21 cellular contexts compared by ENCODE assay signal in genomic region chr16:88753191-88753590, GRCh38. TPM values are rescaled to one million over a fixed set of nuclear protein-coding genes. Genes with fewer than 3 reads are reported as not detected.
DNase-seq lines count a peak whose midpoint lies in the region; ATAC-seq, FAIRE-seq and TF ChIP-seq lines count a peak whose summit lies in the region.
"Had no signal": no experiment of that assay in that cellular context is flagged by ENCODE, and none has a peak within 500 bp of the region (broad histone marks: within the 10 kb centered on the region; RNA-seq: fewer than 3 reads in every experiment).

No MANE protein-coding gene starts in this region.

- BruUV-seq in HepG2 (replicated peaks; lab: Mats Ljungman, UMichigan), result no TSS peak
- no TSS peak for BruUV-seq in OCI-LY7 (replicated peaks; lab: Mats Ljungman, UMichigan)

- TF ChIP-seq CTCF in HepG2 (CRISPR knock-in tag; IDR thresholded peaks at IDR 0.05) (peak; percentile 28), right lobe of liver (IDR thresholded peaks at IDR 0.05) (no peak), OCI-LY7 (conservative IDR thresholded peaks at IDR 0.05; ENCODE audit: low read length) (peak; percentile 45), esophagus muscularis mucosa (IDR thresholded peaks at IDR 0.05) (no peak)

- no peak overlapping the region for H2AFZ ChIP-seq in HepG2 (ENCODE audit: low read length)
- no peak overlapping the region for H2AFZ ChIP-seq in OCI-LY7 (ENCODE audit: low read length)

- H3K79me2 ChIP-seq in HepG2 (ENCODE audit: insufficient read depth, low read length), result peaks cover 13% of the 10 kb centered on the region
- no peaks in the 10 kb centered on the region for H3K79me2 ChIP-seq in OCI-LY7 (ENCODE audit: insufficient read depth, low read depth, low read length)

- H3K9me3 ChIP-seq in HepG2 (ENCODE audit: low read length) (no peaks in the 10 kb centered on the region), right lobe of liver (no peaks in the 10 kb centered on the region), OCI-LY7 (ENCODE audit: low read length) (no peaks in the 10 kb centered on the region), esophagus muscularis mucosa (no peaks in the 10 kb centered on the region)
- H3K9me3 ChIP-seq: Peyer's patch had no signal

- H3K36me3 Mint-ChIP-seq in activated naive CD4-positive, alpha-beta T cell treated with anti-CD3 and anti-CD28 coated beads for 36 hours (ENCODE audit: low read depth), result no peaks in the 10 kb centered on the region

- H3K27ac ChIP-seq in HepG2 (ENCODE audit: extremely low read length, insufficient read depth, low read length) (no peak overlapping the region), right lobe of liver (no peak overlapping the region), OCI-LY7 (ENCODE audit: low read depth, low read length, poor library complexity, severe bottlenecking) (no peak overlapping the region), esophagus muscularis mucosa (replicated peaks in 1 of 4) (peak overlapping the region in 3 of 4 donors; percentile 49 to 94 (median 74))
- H3K27ac ChIP-seq: SK-N-MC had no signal

- FAIRE-seq in HepG2 (lab: Jason Lieb, UNC), result no peak
- FAIRE-seq: A204.1, GM19239 had no signal

- H4K20me1 ChIP-seq in HepG2 (ENCODE audit: insufficient read depth, low read length) (no peaks in the 10 kb centered on the region), OCI-LY7 (ENCODE audit: insufficient read depth, low read length) (no peaks in the 10 kb centered on the region; the same call in 1 of the 2 replicates)

- intact Hi-C loops in HepG2 (cut with micrococcal nuclease; ENCODE audit: unreplicated experiment), result no loop called here
- intact Hi-C loops in right lobe of liver (cut with DNase I), result no loop called here
- intact Hi-C loops in OCI-LY7 (cut with micrococcal nuclease; ENCODE audit: unreplicated experiment), result no loop called here
- intact Hi-C loops in esophagus muscularis mucosa (cut with DNase I), result no loop called here
- intact Hi-C loops in activated naive CD4-positive, alpha-beta T cell treated with anti-CD3 and anti-CD28 coated beads for 36 hours (cut with micrococcal nuclease), result no loop called here

- TF ChIP-seq RAD21 in HepG2 (CRISPR knock-in tag; IDR thresholded peaks at IDR 0.05), result no peak

- no peaks in the 10 kb centered on the region for H3K27me3 ChIP-seq in HepG2 (ENCODE audit: control insufficient read depth in 1 of 2, insufficient read depth in 2 of 2, low read length in 2 of 2)
- no peaks in the 10 kb centered on the region for H3K27me3 ChIP-seq in right lobe of liver
- no peaks in the 10 kb centered on the region for H3K27me3 ChIP-seq in esophagus muscularis mucosa
- H3K27me3 ChIP-seq: Peyer's patch had no signal

- TF ChIP-seq POLR2A in HepG2 (IDR thresholded peaks at IDR 0.05; ENCODE audit: insufficient read depth in 1 of 2, low read depth in 2 of 2, low read length in 2 of 2) (no peak), right lobe of liver (IDR thresholded peaks at IDR 0.05) (no peak), esophagus muscularis mucosa (IDR thresholded peaks at IDR 0.05; ENCODE audit: low read depth) (no peak)

- no peaks in the 10 kb centered on the region for H3K4me1 ChIP-seq in HepG2 (ENCODE audit: insufficient read depth, low read length)
- H3K4me1 ChIP-seq in right lobe of liver, result peaks cover 0 to under 1% (median 0%) of the 10 kb centered on the region in 4 donors
- H3K4me1 ChIP-seq in OCI-LY7 (ENCODE audit: insufficient read depth, low read length, poor library complexity, severe bottlenecking), result peaks cover 2% of the 10 kb centered on the region
- peaks cover 15 to 74% (median 56%) of the 10 kb centered on the region in 4 donors for H3K4me1 ChIP-seq in esophagus muscularis mucosa
- H3K4me1 ChIP-seq: Peyer's patch had no signal

- no peaks in the 10 kb centered on the region for H3K9me2 ChIP-seq in OCI-LY7 (ENCODE audit: insufficient read depth, low read length)

- no peak overlapping the region for H3K4me3 Mint-ChIP-seq in activated naive CD4-positive, alpha-beta T cell treated with anti-CD3 and anti-CD28 coated beads for 36 hours

- ATAC-seq in HepG2, result no peak
- no peak for ATAC-seq in right lobe of liver
- ATAC-seq: HCT116 had no signal

- H3K9me3 Mint-ChIP-seq in activated naive CD4-positive, alpha-beta T cell treated with anti-CD3 and anti-CD28 coated beads for 36 hours, result no peaks in the 10 kb centered on the region

- no peak overlapping the region for H3K9ac ChIP-seq in HepG2 (ENCODE audit: insufficient read depth, low read depth, low read length)

- DNase-seq in HepG2 (ENCODE audit: low spot score) (no peak), right lobe of liver (no peak), OCI-LY7 (ENCODE audit: low spot score) (no peak), esophagus muscularis mucosa (ENCODE audit: extremely low spot score) (no peak), hypothalamus (lab: John Stamatoyannopoulos, UW) (no peak), NCI-H2029 treated with DMSO at 0.1 percent for 48 hours (lab: John Stamatoyannopoulos, UW) (no peak)
- no peak for DNase-seq in activated naive CD4-positive, alpha-beta T cell treated with anti-CD3 and anti-CD28 coated beads for 36 hours
- DNase-seq in stimulated activated CD4-positive, alpha-beta T cell treated with anti-CD3 and anti-CD28 coated beads, Interleukin-4, amount 100 ng/mL, for 24 hours, result no peak
- DNase-seq: C1 segment of cervical spinal cord, GDM1, MV-4-11, NCI-H1417 treated with DMSO at 0.1 percent for 48 hours, NCI-H2081, NCI-H510A, NCI-H82, Peyer's patch, Right ventricle myocardium superior had no signal

- in situ Hi-C loops in HepG2 (cut with HindIII; ENCODE audit: extremely low pct_ligation_motif_present, low pct_unique_long_range_greater_than_20kb), result no loop called here

- H3K4me3 ChIP-seq in HepG2 (replicated peaks in 1 of 3; ENCODE audit: insufficient read depth in 1 of 3, low read depth in 2 of 3, low read length in 3 of 3) (no peak overlapping the region), right lobe of liver (no peak overlapping the region), OCI-LY7 (ENCODE audit: low read depth, low read length, poor library complexity, severe bottlenecking) (no peak overlapping the region), esophagus muscularis mucosa (no peak overlapping the region)
- H3K4me3 ChIP-seq: Peyer's patch, SK-N-MC had no signal

- TF ChIP-seq EP300 in HepG2 (IDR thresholded peaks at IDR 0.05; ENCODE audit: low read depth in 2 of 2, low read length in 2 of 2) (no peak), HepG2 (CRISPR knock-in tag; IDR thresholded peaks at IDR 0.05; ENCODE audit: borderline replicate concordance) (no peak), esophagus muscularis mucosa (IDR thresholded peaks at IDR 0.05) (no peak)

- H3K27ac Mint-ChIP-seq in activated naive CD4-positive, alpha-beta T cell treated with anti-CD3 and anti-CD28 coated beads for 36 hours, result no peak overlapping the region

- no peaks in the 10 kb centered on the region for H3K27me3 Mint-ChIP-seq in activated naive CD4-positive, alpha-beta T cell treated with anti-CD3 and anti-CD28 coated beads for 36 hours (ENCODE audit: low read depth)

- CTCF ChIA-PET in HepG2 (lab: Yijun Ruan, JAX; ENCODE audit: low intra/inter-chr PET ratio, low total read pairs), result no interaction called here
- CTCF ChIA-PET in OCI-LY7 (lab: Charles Lee; ENCODE audit: unreplicated experiment), result no interaction called here
- CTCF ChIA-PET in activated naive CD4-positive, alpha-beta T cell treated with anti-CD3 and anti-CD28 coated beads for 36 hours (lab: Charles Lee), result interaction anchor here (2.3 kb wide), 1 partner anchor 16 kb away, joined by 5 read pairs; no protein-coding TSS in a partner anchor

- H3K4me1 Mint-ChIP-seq in activated naive CD4-positive, alpha-beta T cell treated with anti-CD3 and anti-CD28 coated beads for 36 hours (ENCODE audit: low read depth), result peaks cover 2% of the 10 kb centered on the region

- 86% methylated on average over 8 of the region's 13 CpGs for WGBS in HepG2 (ENCODE audit: low lambda C conversion rate)
- WGBS in right lobe of liver (ENCODE audit: insufficient coverage, low coverage, low lambda C conversion rate, missing lambda C conversion rate), result 92% methylated on average over 5 of the region's 13 CpGs
- WGBS in esophagus muscularis mucosa, result 75% methylated on average over 5 of the region's 13 CpGs

- no peak overlapping the region for H3K4me2 ChIP-seq in HepG2 (ENCODE audit: low read depth, low read length)
- H3K4me2 ChIP-seq in OCI-LY7 (ENCODE audit: low read length), result no peak overlapping the region

- H3K36me3 ChIP-seq in HepG2 (replicated peaks in 1 of 2; ENCODE audit: control insufficient read depth in 1 of 2, insufficient read depth in 2 of 2, low read length in 2 of 2) (peaks cover 2 to 10% of the 10 kb centered on the region in 2 experiments; a peak in 3 of 5 replicates), right lobe of liver (no peaks in the 10 kb centered on the region), OCI-LY7 (ENCODE audit: insufficient read depth, low read length) (no peaks in the 10 kb centered on the region; the same call in 1 of the 2 replicates), esophagus muscularis mucosa (peaks cover 0 to 22% (median 6%) of the 10 kb centered on the region in 4 donors)
- H3K36me3 ChIP-seq: Peyer's patch had no signal

- POLR2A ChIA-PET in HepG2 (lab: Yijun Ruan, JAX) (no interaction called here), OCI-LY7 (lab: Charles Lee) (interaction anchor here (0.6 kb wide), 1 partner anchor 50 kb away, joined by 4 read pairs; no protein-coding TSS in a partner anchor)

RNA-seq across cellular contexts. Expression of gene PIEZO1, which starts 31.8 kb away (rescaled TPM):
- total RNA-seq in HepG2 (2016; rRNA removed; fragmentation: Illumina TruSeq; extraction: Trizol) (32.5 and 85.0 TPM in 2 replicates), right lobe of liver (10 to 100 TPM; 48.9 to 91.9 (median 64.4) TPM), OCI-LY7 (2022) (154 and 157 TPM in 2 replicates), esophagus muscularis mucosa (100 to 1,000 TPM; 140 to 298 (median 182) TPM)
- 42.1 and 42.4 TPM in 2 replicates for total RNA-seq in HepG2 (2016; cell fraction: cytosol; rRNA removed; fragmentation: Illumina TruSeq; extraction: Trizol; ENCODE audit: low read depth)
- total RNA-seq in HepG2 (2016; cell fraction: insoluble cytoplasmic fraction; rRNA removed; fragmentation: Illumina TruSeq; extraction: Trizol), result 27.7 and 89.8 TPM in 2 replicates
- 37.0 TPM in 2 replicates for total RNA-seq in HepG2 (2016; cell fraction: membrane; rRNA removed; fragmentation: Illumina TruSeq; extraction: Trizol)
- total RNA-seq in HepG2 (2016; cell fraction: nucleus; rRNA removed; fragmentation: Illumina TruSeq; extraction: Trizol), result 117 and 146 TPM in 2 replicates
- polyA plus RNA-seq in HepG2 (2011; rRNA removed), result 67.9 and 93.5 TPM in 2 replicates
- polyA plus RNA-seq in HepG2 (2011; cell fraction: cytosol; rRNA removed), result 42.8 and 69.2 TPM in 2 replicates
- polyA plus RNA-seq in HepG2 (2011; cell fraction: nucleus; rRNA removed), result 643 and 860 TPM in 2 replicates
- 52.4 and 78.3 TPM in 2 replicates for polyA plus RNA-seq in HepG2 (2012)
- polyA plus RNA-seq in HepG2 (2016; cell fraction: cytosol; fragmentation: Illumina TruSeq; extraction: Trizol; ENCODE audit: low read depth), result 12.7 and 13.6 TPM in 2 replicates
- polyA plus RNA-seq in HepG2 (2016; cell fraction: insoluble cytoplasmic fraction; fragmentation: Illumina TruSeq; extraction: Trizol; ENCODE audit: low read depth), result 33.4 and 36.7 TPM in 2 replicates
- polyA plus RNA-seq in HepG2 (2016; cell fraction: membrane; fragmentation: Illumina TruSeq; extraction: Trizol; ENCODE audit: low read depth), result 20.6 and 22.7 TPM in 2 replicates
- 296 and 336 TPM in 2 replicates for polyA plus RNA-seq in HepG2 (2016; cell fraction: nucleus; fragmentation: Illumina TruSeq; extraction: Trizol; ENCODE audit: insufficient read depth, low read depth)
- polyA minus RNA-seq in HepG2 (2011; rRNA and poly(A)+ RNA removed; ENCODE audit: low replicate concordance), result 101 and 184 TPM in 2 replicates
- 44.8 and 52.9 TPM in 2 replicates for polyA minus RNA-seq in HepG2 (2011; cell fraction: cytosol; rRNA and poly(A)+ RNA removed)
- polyA minus RNA-seq in HepG2 (2011; cell fraction: nucleus; rRNA and poly(A)+ RNA removed), result 89.5 and 109 TPM in 2 replicates
- 123 and 144 TPM in 2 replicates for total RNA-seq in OCI-LY7 (2014; rRNA removed; shearing (Covaris generic))
- 10 to 100 TPM; 78.2 to 80.1 TPM for total RNA-seq in activated naive CD4-positive, alpha-beta T cell treated with anti-CD3 and anti-CD28 coated beads for 36 hours

RNA-seq across cellular contexts. Expression of gene CTU2, which starts 46.9 kb away (rescaled TPM):
- total RNA-seq in HepG2 (2016; rRNA removed; fragmentation: Illumina TruSeq; extraction: Trizol), result 21.9 TPM in 2 replicates
- total RNA-seq in HepG2 (2016; cell fraction: cytosol; rRNA removed; fragmentation: Illumina TruSeq; extraction: Trizol; ENCODE audit: low read depth), result 11.4 and 12.8 TPM in 2 replicates
- 16.8 and 22.4 TPM in 2 replicates for total RNA-seq in HepG2 (2016; cell fraction: insoluble cytoplasmic fraction; rRNA removed; fragmentation: Illumina TruSeq; extraction: Trizol)
- total RNA-seq in HepG2 (2016; cell fraction: membrane; rRNA removed; fragmentation: Illumina TruSeq; extraction: Trizol), result 13.8 and 15.9 TPM in 2 replicates
- total RNA-seq in HepG2 (2016; cell fraction: nucleus; rRNA removed; fragmentation: Illumina TruSeq; extraction: Trizol), result 16.7 and 17.2 TPM in 2 replicates
- polyA plus RNA-seq in HepG2 (2011; rRNA removed), result 13.3 and 18.5 TPM in 2 replicates
- 11.8 and 19.4 TPM in 2 replicates for polyA plus RNA-seq in HepG2 (2011; cell fraction: cytosol; rRNA removed)
- 63.3 and 73.6 TPM in 2 replicates for polyA plus RNA-seq in HepG2 (2011; cell fraction: nucleus; rRNA removed)
- 11.6 and 15.1 TPM in 2 replicates for polyA plus RNA-seq in HepG2 (2012)
- polyA plus RNA-seq in HepG2 (2016; cell fraction: cytosol; fragmentation: Illumina TruSeq; extraction: Trizol; ENCODE audit: low read depth), result 12.4 and 16.5 TPM in 2 replicates
- 20.9 and 22.4 TPM in 2 replicates for polyA plus RNA-seq in HepG2 (2016; cell fraction: insoluble cytoplasmic fraction; fragmentation: Illumina TruSeq; extraction: Trizol; ENCODE audit: low read depth)
- 13.3 and 14.9 TPM in 2 replicates for polyA plus RNA-seq in HepG2 (2016; cell fraction: membrane; fragmentation: Illumina TruSeq; extraction: Trizol; ENCODE audit: low read depth)
- 39.4 and 44.9 TPM in 2 replicates for polyA plus RNA-seq in HepG2 (2016; cell fraction: nucleus; fragmentation: Illumina TruSeq; extraction: Trizol; ENCODE audit: insufficient read depth, low read depth)
- 23.1 and 25.7 TPM in 2 replicates for polyA minus RNA-seq in HepG2 (2011; rRNA and poly(A)+ RNA removed; ENCODE audit: low replicate concordance)
- 15.2 and 18.6 TPM in 2 replicates for polyA minus RNA-seq in HepG2 (2011; cell fraction: cytosol; rRNA and poly(A)+ RNA removed)
- 19.3 and 20.7 TPM in 2 replicates for polyA minus RNA-seq in HepG2 (2011; cell fraction: nucleus; rRNA and poly(A)+ RNA removed)
- 1 to 10 TPM; 5.0 to 9.5 (median 8.2) TPM for total RNA-seq in right lobe of liver
- total RNA-seq in OCI-LY7 (2014; rRNA removed; shearing (Covaris generic)), result 18.5 and 21.9 TPM in 2 replicates
- 23.3 and 24.4 TPM in 2 replicates for total RNA-seq in OCI-LY7 (2022)
- 10 to 100 TPM in 2 of 4 donors, 1 to 10 TPM in 2; 8.9 to 14.7 (median 10.3) TPM for total RNA-seq in esophagus muscularis mucosa
- total RNA-seq in activated naive CD4-positive, alpha-beta T cell treated with anti-CD3 and anti-CD28 coated beads for 36 hours, result 10 to 100 TPM; 46.1 to 48.1 TPM

RNA-seq across cellular contexts. Expression of gene RNF166, which starts 47.0 kb away (rescaled TPM):
- 15.1 and 23.0 TPM in 2 replicates for total RNA-seq in HepG2 (2016; rRNA removed; fragmentation: Illumina TruSeq; extraction: Trizol)
- total RNA-seq in HepG2 (2016; cell fraction: cytosol; rRNA removed; fragmentation: Illumina TruSeq; extraction: Trizol; ENCODE audit: low read depth), result 36.0 and 37.2 TPM in 2 replicates
- total RNA-seq in HepG2 (2016; cell fraction: insoluble cytoplasmic fraction; rRNA removed; fragmentation: Illumina TruSeq; extraction: Trizol), result 17.3 and 23.3 TPM in 2 replicates
- total RNA-seq in HepG2 (2016; cell fraction: membrane; rRNA removed; fragmentation: Illumina TruSeq; extraction: Trizol), result 41.6 and 45.9 TPM in 2 replicates
- 14.0 and 14.1 TPM in 2 replicates for total RNA-seq in HepG2 (2016; cell fraction: nucleus; rRNA removed; fragmentation: Illumina TruSeq; extraction: Trizol)
- polyA plus RNA-seq in HepG2 (2011; rRNA removed), result 21.4 and 26.2 TPM in 2 replicates
- 14.8 and 24.4 TPM in 2 replicates for polyA plus RNA-seq in HepG2 (2011; cell fraction: cytosol; rRNA removed)
- polyA plus RNA-seq in HepG2 (2011; cell fraction: nucleus; rRNA removed), result 83.8 and 91.3 TPM in 2 replicates
- 12.2 and 16.1 TPM in 2 replicates for polyA plus RNA-seq in HepG2 (2012)
- 22.9 and 25.4 TPM in 2 replicates for polyA plus RNA-seq in HepG2 (2016; cell fraction: cytosol; fragmentation: Illumina TruSeq; extraction: Trizol; ENCODE audit: low read depth)
- 19.2 and 20.2 TPM in 2 replicates for polyA plus RNA-seq in HepG2 (2016; cell fraction: insoluble cytoplasmic fraction; fragmentation: Illumina TruSeq; extraction: Trizol; ENCODE audit: low read depth)
- 32.0 and 34.1 TPM in 2 replicates for polyA plus RNA-seq in HepG2 (2016; cell fraction: membrane; fragmentation: Illumina TruSeq; extraction: Trizol; ENCODE audit: low read depth)
- polyA plus RNA-seq in HepG2 (2016; cell fraction: nucleus; fragmentation: Illumina TruSeq; extraction: Trizol; ENCODE audit: insufficient read depth, low read depth), result 36.7 and 43.4 TPM in 2 replicates
- polyA minus RNA-seq in HepG2 (2011; rRNA and poly(A)+ RNA removed; ENCODE audit: low replicate concordance), result 11.5 and 25.6 TPM in 2 replicates
- 12.9 and 17.8 TPM in 2 replicates for polyA minus RNA-seq in HepG2 (2011; cell fraction: cytosol; rRNA and poly(A)+ RNA removed)
- 14.2 and 18.7 TPM in 2 replicates for polyA minus RNA-seq in HepG2 (2011; cell fraction: nucleus; rRNA and poly(A)+ RNA removed)
- total RNA-seq in right lobe of liver, result 10 to 100 TPM in 2 of 6 experiments, 1 to 10 TPM in 4; 8.1 to 12.8 (median 10.0) TPM
- total RNA-seq in OCI-LY7 (2014; rRNA removed; shearing (Covaris generic)), result 39.2 and 52.4 TPM in 2 replicates
- 40.3 and 56.2 TPM in 2 replicates for total RNA-seq in OCI-LY7 (2022)
- total RNA-seq in esophagus muscularis mucosa, result 10 to 100 TPM; 23.3 to 33.5 (median 27.5) TPM
- 10 to 100 TPM; 33.6 to 35.3 TPM for total RNA-seq in activated naive CD4-positive, alpha-beta T cell treated with anti-CD3 and anti-CD28 coated beads for 36 hours

RNA-seq across cellular contexts. Expression of gene CDT1, which starts 50.4 kb away (rescaled TPM):
- 16.5 and 23.1 TPM in 2 replicates for total RNA-seq in HepG2 (2016; rRNA removed; fragmentation: Illumina TruSeq; extraction: Trizol)
- 14.3 and 18.2 TPM in 2 replicates for total RNA-seq in HepG2 (2016; cell fraction: cytosol; rRNA removed; fragmentation: Illumina TruSeq; extraction: Trizol; ENCODE audit: low read depth)
- total RNA-seq in HepG2 (2016; cell fraction: insoluble cytoplasmic fraction; rRNA removed; fragmentation: Illumina TruSeq; extraction: Trizol), result 15.0 and 21.7 TPM in 2 replicates
- 30.9 and 31.0 TPM in 2 replicates for total RNA-seq in HepG2 (2016; cell fraction: membrane; rRNA removed; fragmentation: Illumina TruSeq; extraction: Trizol)
- total RNA-seq in HepG2 (2016; cell fraction: nucleus; rRNA removed; fragmentation: Illumina TruSeq; extraction: Trizol), result 12.6 and 18.8 TPM in 2 replicates
- polyA plus RNA-seq in HepG2 (2011; rRNA removed), result 17.9 and 23.8 TPM in 2 replicates
- 15.0 and 37.3 TPM in 2 replicates for polyA plus RNA-seq in HepG2 (2011; cell fraction: cytosol; rRNA removed)
- 29.6 and 46.8 TPM in 2 replicates for polyA plus RNA-seq in HepG2 (2011; cell fraction: nucleus; rRNA removed)
- 13.5 and 17.6 TPM in 2 replicates for polyA plus RNA-seq in HepG2 (2012)
- polyA plus RNA-seq in HepG2 (2016; cell fraction: cytosol; fragmentation: Illumina TruSeq; extraction: Trizol; ENCODE audit: low read depth), result 18.5 and 24.2 TPM in 2 replicates
- 22.4 and 29.0 TPM in 2 replicates for polyA plus RNA-seq in HepG2 (2016; cell fraction: insoluble cytoplasmic fraction; fragmentation: Illumina TruSeq; extraction: Trizol; ENCODE audit: low read depth)
- polyA plus RNA-seq in HepG2 (2016; cell fraction: membrane; fragmentation: Illumina TruSeq; extraction: Trizol; ENCODE audit: low read depth), result 25.4 and 37.1 TPM in 2 replicates
- polyA plus RNA-seq in HepG2 (2016; cell fraction: nucleus; fragmentation: Illumina TruSeq; extraction: Trizol; ENCODE audit: insufficient read depth, low read depth), result 34.6 and 39.8 TPM in 2 replicates
- 25.0 and 71.0 TPM in 2 replicates for polyA minus RNA-seq in HepG2 (2011; rRNA and poly(A)+ RNA removed; ENCODE audit: low replicate concordance)
- 28.6 and 52.8 TPM in 2 replicates for polyA minus RNA-seq in HepG2 (2011; cell fraction: cytosol; rRNA and poly(A)+ RNA removed)
- 6.7 and 8.8 TPM in 2 replicates for polyA minus RNA-seq in HepG2 (2011; cell fraction: nucleus; rRNA and poly(A)+ RNA removed)
- 1 to 10 TPM in 2 of 6 experiments, under 1 TPM in 4; 0.22 to 9.6 (median 0.42) TPM for total RNA-seq in right lobe of liver
- total RNA-seq in OCI-LY7 (2014; rRNA removed; shearing (Covaris generic)), result 82.7 and 90.2 TPM in 2 replicates
- 108 and 150 TPM in 2 replicates for total RNA-seq in OCI-LY7 (2022)
- 1 to 10 TPM in 1 of 4 donors, under 1 TPM in 2, not detected in 1; 0.17 to 1.4 (median 0.34) TPM for total RNA-seq in esophagus muscularis mucosa
- total RNA-seq in activated naive CD4-positive, alpha-beta T cell treated with anti-CD3 and anti-CD28 coated beads for 36 hours, result 100 to 1,000 TPM; 223 to 231 TPM

RNA-seq across cellular contexts. Expression of gene APRT, which starts 58.5 kb away (rescaled TPM):
- 242 and 274 TPM in 2 replicates for total RNA-seq in HepG2 (2016; rRNA removed; fragmentation: Illumina TruSeq; extraction: Trizol)
- 163 and 167 TPM in 2 replicates for total RNA-seq in HepG2 (2016; cell fraction: cytosol; rRNA removed; fragmentation: Illumina TruSeq; extraction: Trizol; ENCODE audit: low read depth)
- 238 and 275 TPM in 2 replicates for total RNA-seq in HepG2 (2016; cell fraction: insoluble cytoplasmic fraction; rRNA removed; fragmentation: Illumina TruSeq; extraction: Trizol)
- 188 and 208 TPM in 2 replicates for total RNA-seq in HepG2 (2016; cell fraction: membrane; rRNA removed; fragmentation: Illumina TruSeq; extraction: Trizol)
- 99.7 and 110 TPM in 2 replicates for total RNA-seq in HepG2 (2016; cell fraction: nucleus; rRNA removed; fragmentation: Illumina TruSeq; extraction: Trizol)
- polyA plus RNA-seq in HepG2 (2011; rRNA removed), result 155 and 210 TPM in 2 replicates
- 94.2 and 153 TPM in 2 replicates for polyA plus RNA-seq in HepG2 (2011; cell fraction: cytosol; rRNA removed)
- 101 and 126 TPM in 2 replicates for polyA plus RNA-seq in HepG2 (2011; cell fraction: nucleus; rRNA removed)
- 136 and 175 TPM in 2 replicates for polyA plus RNA-seq in HepG2 (2012)
- polyA plus RNA-seq in HepG2 (2016; cell fraction: cytosol; fragmentation: Illumina TruSeq; extraction: Trizol; ENCODE audit: low read depth), result 172 and 184 TPM in 2 replicates
- polyA plus RNA-seq in HepG2 (2016; cell fraction: insoluble cytoplasmic fraction; fragmentation: Illumina TruSeq; extraction: Trizol; ENCODE audit: low read depth), result 339 and 349 TPM in 2 replicates
- polyA plus RNA-seq in HepG2 (2016; cell fraction: membrane; fragmentation: Illumina TruSeq; extraction: Trizol; ENCODE audit: low read depth), result 196 and 203 TPM in 2 replicates
- polyA plus RNA-seq in HepG2 (2016; cell fraction: nucleus; fragmentation: Illumina TruSeq; extraction: Trizol; ENCODE audit: insufficient read depth, low read depth), result 192 and 201 TPM in 2 replicates
- 83.2 and 86.7 TPM in 2 replicates for polyA minus RNA-seq in HepG2 (2011; rRNA and poly(A)+ RNA removed; ENCODE audit: low replicate concordance)
- polyA minus RNA-seq in HepG2 (2011; cell fraction: cytosol; rRNA and poly(A)+ RNA removed), result 75.3 and 84.8 TPM in 2 replicates
- 35.7 and 49.8 TPM in 2 replicates for polyA minus RNA-seq in HepG2 (2011; cell fraction: nucleus; rRNA and poly(A)+ RNA removed)
- 100 to 1,000 TPM in 2 of 6 experiments, 10 to 100 TPM in 4; 61.4 to 120 (median 74.1) TPM for total RNA-seq in right lobe of liver
- 168 and 216 TPM in 2 replicates for total RNA-seq in OCI-LY7 (2014; rRNA removed; shearing (Covaris generic))
- total RNA-seq in OCI-LY7 (2022), result 118 and 151 TPM in 2 replicates
- 100 to 1,000 TPM in 2 of 4 donors, 10 to 100 TPM in 2; 60.6 to 141 (median 98.6) TPM for total RNA-seq in esophagus muscularis mucosa
- 100 to 1,000 TPM; 314 TPM for total RNA-seq in activated naive CD4-positive, alpha-beta T cell treated with anti-CD3 and anti-CD28 coated beads for 36 hours

Comparison
In these comparisons a context has a peak if more than half of its experiments do, and no peak if none do; other contexts are left out.
1. CTCF ChIP-seq: peak in HepG2 (single experiment) and OCI-LY7 (single experiment); none in right lobe of liver (0 of 4) and esophagus muscularis mucosa (0 of 3).
2. H3K27ac ChIP-seq: peak in esophagus muscularis mucosa (3 of 4); none in HepG2 (single experiment), right lobe of liver (0 of 3) and OCI-LY7 (single experiment).